ENCODE assay signal across 18 cellular contexts in genomic region chr11:8102965-8103364, GRCh38. TPM values are rescaled to one million over a fixed set of nuclear protein-coding genes. Genes with fewer than 3 reads are reported as not detected.
DNase-seq lines count a peak whose midpoint lies in the region; ATAC-seq and TF ChIP-seq lines count a peak whose summit lies in the region.
"Had no signal": no experiment of that assay in that cellular context is flagged by ENCODE, and none has a peak within 500 bp of the region (broad histone marks: within the 10 kb centered on the region; RNA-seq: fewer than 3 reads in every experiment).

No MANE protein-coding gene starts in this region.

- H3K27me3 Mint-ChIP-seq in activated CD8-positive, alpha-beta T cell treated with anti-CD3 and anti-CD28 coated beads, Interleukin-2, amount 10 ng/mL, durations not matched to agents 7 days and 5 days (ENCODE audit: low read depth), result no peaks in the 10 kb centered on the region
- H3K27me3 Mint-ChIP-seq: CD4-positive, alpha-beta memory T cell had no signal

- no peak overlapping the region for H3K27ac Mint-ChIP-seq in activated CD8-positive, alpha-beta T cell treated with anti-CD3 and anti-CD28 coated beads, Interleukin-2, amount 10 ng/mL, durations not matched to agents 7 days and 5 days
- H3K27ac Mint-ChIP-seq: GM23338, H9 had no signal

- POLR2A ChIA-PET in activated CD8-positive, alpha-beta T cell treated with anti-CD3 and anti-CD28 coated beads, Interleukin-2, amount 10 ng/mL, durations not matched to agents 7 days and 5 days (lab: Charles Lee), result no interaction called here

- H3K36me3 ChIP-seq in esophagus muscularis mucosa (peaks cover 10 to 86% (median 69%) of the 10 kb centered on the region in 4 donors), spleen (peaks cover 0 to 77% (median 12%) of the 10 kb centered on the region in 6 donors)
- H3K36me3 ChIP-seq in effector memory CD4-positive, alpha-beta T cell (ENCODE audit: control insufficient read depth, insufficient read depth, low read length), result no peaks in the 10 kb centered on the region

- peak; percentile 14 for DNase-seq in activated effector memory CD4-positive, alpha-beta T cell treated with anti-CD3 and anti-CD28 coated beads, Interleukin-2, amount 50 U/mL, for 16 hours
- DNase-seq in activated effector memory CD4-positive, alpha-beta T cell treated with Interleukin-2 at 50 U/mL for 16 hours, result no peak
- DNase-seq in esophagus muscularis mucosa (ENCODE audit: extremely low spot score), result peak; percentile 47
- peak; percentile 26 for DNase-seq in left lobe of liver (ENCODE audit: low spot score)
- peak; percentile 41 for DNase-seq in spleen
- no peak for DNase-seq in activated CD8-positive, alpha-beta T cell treated with anti-CD3 and anti-CD28 coated beads, Interleukin-2, amount 10 ng/mL, durations not matched to agents 7 days and 5 days
- DNase-seq in effector memory CD4-positive, alpha-beta T cell, result no peak
- DNase-seq: C1 segment of cervical spinal cord; Calu3; CD4-positive, alpha-beta memory T cell; COR-L47; DMS53; DMS79 treated with DMSO at 0.1 percent for 48 hours; GF-D8; H9 had no signal

- no peak for TF ChIP-seq POLR2A in esophagus muscularis mucosa (IDR thresholded peaks at IDR 0.05; ENCODE audit: low read depth)
- TF ChIP-seq POLR2A in spleen (IDR thresholded peaks at IDR 0.05), result no peak

- no peak for ATAC-seq in left lobe of liver
- ATAC-seq in activated CD8-positive, alpha-beta T cell treated with anti-CD3 and anti-CD28 coated beads, Interleukin-2, amount 10 ng/mL, durations not matched to agents 7 days and 5 days, result no peak
- no peak for ATAC-seq in HG02642 (IDR thresholded peaks at IDR 0.05; ENCODE audit: poor library complexity, unreplicated experiment)
- ATAC-seq: GM23338, HCT116 had no signal

- intact Hi-C loops in esophagus muscularis mucosa (cut with DNase I) (no loop called here), spleen (cut with DNase I; ENCODE audit: low total_unique reads) (no loop called here)

- CTCF ChIA-PET in activated CD8-positive, alpha-beta T cell treated with anti-CD3 and anti-CD28 coated beads, Interleukin-2, amount 10 ng/mL, durations not matched to agents 7 days and 5 days (lab: Charles Lee), result interaction anchor here (1.5 to 1.7 kb wide), 2 partner anchors 70 to 97 kb away, joined by 5 to 7 read pairs; no protein-coding TSS in a partner anchor

- H3K4me3 ChIP-seq in esophagus muscularis mucosa (no peak overlapping the region), spleen (no peak overlapping the region)
- H3K4me3 ChIP-seq in effector memory CD4-positive, alpha-beta T cell (ENCODE audit: insufficient read depth, low read depth, low read length, poor library complexity, severe bottlenecking), result no peak overlapping the region
- H3K4me3 ChIP-seq: GM23338 had no signal

- H3K27ac ChIP-seq in esophagus muscularis mucosa (replicated peaks in 1 of 4), result no peak overlapping the region
- H3K27ac ChIP-seq in spleen, result no peak overlapping the region
- no peak overlapping the region for H3K27ac ChIP-seq in effector memory CD4-positive, alpha-beta T cell (ENCODE audit: insufficient read depth, low read length, poor library complexity, severe bottlenecking)

- no peaks in the 10 kb centered on the region for H3K4me1 Mint-ChIP-seq in activated CD8-positive, alpha-beta T cell treated with anti-CD3 and anti-CD28 coated beads, Interleukin-2, amount 10 ng/mL, durations not matched to agents 7 days and 5 days (ENCODE audit: low read depth)
- H3K4me1 Mint-ChIP-seq: CD4-positive, alpha-beta memory T cell; GM23338; H9 had no signal

- no peak for TF ChIP-seq EP300 in esophagus muscularis mucosa (IDR thresholded peaks at IDR 0.05)

- TF ChIP-seq CTCF in esophagus muscularis mucosa (IDR thresholded peaks at IDR 0.05), result no peak
- no peak for TF ChIP-seq CTCF in spleen (IDR thresholded peaks at IDR 0.05 in 8 of 11, conservative IDR thresholded peaks at IDR 0.05 in 3 of 11)

- 87% methylated on average over 3 of the region's 7 CpGs for WGBS in esophagus muscularis mucosa
- WGBS in spleen, 5 donors, result 78 to 91% (median 89%) methylated on average over 7 of the region's 7 CpGs

- H3K9me3 Mint-ChIP-seq in activated CD8-positive, alpha-beta T cell treated with anti-CD3 and anti-CD28 coated beads, Interleukin-2, amount 10 ng/mL, durations not matched to agents 7 days and 5 days (ENCODE audit: insufficient read depth), result no peaks in the 10 kb centered on the region
- H3K9me3 Mint-ChIP-seq: CD4-positive, alpha-beta memory T cell; GM23338; H9 had no signal

- H3K27me3 ChIP-seq in esophagus muscularis mucosa, result peaks cover 0 to under 1% (median 0%) of the 10 kb centered on the region in 4 donors
- H3K27me3 ChIP-seq in spleen (replicated peaks in 1 of 7), result no peaks in the 10 kb centered on the region
- no peaks in the 10 kb centered on the region for H3K27me3 ChIP-seq in effector memory CD4-positive, alpha-beta T cell (replicated peaks; ENCODE audit: control insufficient read depth, insufficient read depth, low read length, poor library complexity, severe bottlenecking)

- no peaks in the 10 kb centered on the region for H3K36me3 Mint-ChIP-seq in activated CD8-positive, alpha-beta T cell treated with anti-CD3 and anti-CD28 coated beads, Interleukin-2, amount 10 ng/mL, durations not matched to agents 7 days and 5 days (ENCODE audit: low read depth)

- H3K9me3 ChIP-seq in esophagus muscularis mucosa (no peaks in the 10 kb centered on the region), spleen (no peaks in the 10 kb centered on the region)
- H3K9me3 ChIP-seq in effector memory CD4-positive, alpha-beta T cell (ENCODE audit: control insufficient read depth, low read length), result no peaks in the 10 kb centered on the region

- H3K4me3 Mint-ChIP-seq in activated CD8-positive, alpha-beta T cell treated with anti-CD3 and anti-CD28 coated beads, Interleukin-2, amount 10 ng/mL, durations not matched to agents 7 days and 5 days, result no peak overlapping the region
- H3K4me3 Mint-ChIP-seq: CD4-positive, alpha-beta memory T cell; GM23338; H9 had no signal

- H3K4me1 ChIP-seq in esophagus muscularis mucosa (peaks cover 0 to 11% (median 1%) of the 10 kb centered on the region in 4 donors), spleen (no peaks in the 10 kb centered on the region)
- H3K4me1 ChIP-seq in effector memory CD4-positive, alpha-beta T cell (ENCODE audit: control insufficient read depth, insufficient read depth, low read length, poor library complexity, severe bottlenecking), result no peaks in the 10 kb centered on the region

RNA-seq across cellular contexts. Expression of gene TUB, which starts 22.0 kb away (rescaled TPM):
- total RNA-seq in esophagus muscularis mucosa (10 to 100 TPM in 2 of 4 donors, 1 to 10 TPM in 2; 8.3 to 18.3 (median 12.1) TPM), left lobe of liver (1.2 TPM), spleen (1 to 10 TPM; 1.4 to 3.2 (median 2.1) TPM)
- polyA plus RNA-seq in spleen, result under 1 TPM; 0.17 to 0.42 (median 0.21) TPM
- not detected for total RNA-seq in activated CD8-positive, alpha-beta T cell treated with anti-CD3 and anti-CD28 coated beads, Interleukin-2, amount 10 ng/mL, durations not matched to agents 7 days and 5 days

Comparison
In these comparisons a context has a peak if more than half of its experiments do, and no peak if none do; other contexts are left out.
1. DNase-seq: peak in activated effector memory CD4-positive, alpha-beta T cell treated with anti-CD3 and anti-CD28 coated beads, Interleukin-2, amount 50 U/mL, for 16 hours (single experiment), esophagus muscularis mucosa (single experiment), left lobe of liver (single experiment) and spleen (single experiment); none in activated effector memory CD4-positive, alpha-beta T cell treated with Interleukin-2 at 50 U/mL for 16 hours (single experiment), activated CD8-positive, alpha-beta T cell treated with anti-CD3 and anti-CD28 coated beads, Interleukin-2, amount 10 ng/mL, durations not matched to agents 7 days and 5 days (single experiment) and effector memory CD4-positive, alpha-beta T cell (0 of 3).